1 cellular context compared by ENCODE assay signal in the genomic region with DNA sequence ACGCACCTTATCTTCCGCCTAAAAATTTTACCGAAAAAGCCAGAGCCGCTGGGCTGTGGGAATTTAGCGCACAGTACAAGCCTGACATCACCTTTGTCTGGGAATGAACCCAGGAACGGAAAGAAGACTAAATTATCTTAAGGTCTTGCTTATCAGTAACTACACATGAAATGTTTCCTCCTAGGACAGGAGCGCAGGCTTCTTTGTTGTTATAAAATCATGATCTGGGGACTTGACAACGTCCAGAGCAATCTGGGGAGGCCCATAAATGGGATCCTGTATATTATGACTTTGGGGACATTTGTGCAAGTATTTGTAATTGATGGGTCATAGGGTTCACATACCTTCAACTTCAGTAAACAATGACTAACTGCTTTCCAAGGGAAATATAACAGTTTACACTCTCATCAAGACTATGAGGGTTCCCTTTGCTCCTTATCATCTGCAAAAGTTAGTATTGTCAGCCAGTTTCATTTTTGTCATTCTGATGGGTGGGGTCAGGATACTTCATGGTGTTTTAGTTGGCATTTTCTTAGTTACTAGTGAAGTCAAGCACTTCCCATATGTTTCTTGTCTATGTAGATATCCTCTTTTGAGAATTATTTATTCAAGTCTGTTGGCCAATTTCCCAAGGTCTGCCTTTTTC.
TF ChIP-seq lines count a peak whose summit lies in the region.

No MANE protein-coding gene starts in this region.

TF ChIP-seq in GM23338, 12 proteins besides CTCF, POLR2A, EP300 and RAD21 (continued from another document):
- TF ChIP-seq, protein P1, sequence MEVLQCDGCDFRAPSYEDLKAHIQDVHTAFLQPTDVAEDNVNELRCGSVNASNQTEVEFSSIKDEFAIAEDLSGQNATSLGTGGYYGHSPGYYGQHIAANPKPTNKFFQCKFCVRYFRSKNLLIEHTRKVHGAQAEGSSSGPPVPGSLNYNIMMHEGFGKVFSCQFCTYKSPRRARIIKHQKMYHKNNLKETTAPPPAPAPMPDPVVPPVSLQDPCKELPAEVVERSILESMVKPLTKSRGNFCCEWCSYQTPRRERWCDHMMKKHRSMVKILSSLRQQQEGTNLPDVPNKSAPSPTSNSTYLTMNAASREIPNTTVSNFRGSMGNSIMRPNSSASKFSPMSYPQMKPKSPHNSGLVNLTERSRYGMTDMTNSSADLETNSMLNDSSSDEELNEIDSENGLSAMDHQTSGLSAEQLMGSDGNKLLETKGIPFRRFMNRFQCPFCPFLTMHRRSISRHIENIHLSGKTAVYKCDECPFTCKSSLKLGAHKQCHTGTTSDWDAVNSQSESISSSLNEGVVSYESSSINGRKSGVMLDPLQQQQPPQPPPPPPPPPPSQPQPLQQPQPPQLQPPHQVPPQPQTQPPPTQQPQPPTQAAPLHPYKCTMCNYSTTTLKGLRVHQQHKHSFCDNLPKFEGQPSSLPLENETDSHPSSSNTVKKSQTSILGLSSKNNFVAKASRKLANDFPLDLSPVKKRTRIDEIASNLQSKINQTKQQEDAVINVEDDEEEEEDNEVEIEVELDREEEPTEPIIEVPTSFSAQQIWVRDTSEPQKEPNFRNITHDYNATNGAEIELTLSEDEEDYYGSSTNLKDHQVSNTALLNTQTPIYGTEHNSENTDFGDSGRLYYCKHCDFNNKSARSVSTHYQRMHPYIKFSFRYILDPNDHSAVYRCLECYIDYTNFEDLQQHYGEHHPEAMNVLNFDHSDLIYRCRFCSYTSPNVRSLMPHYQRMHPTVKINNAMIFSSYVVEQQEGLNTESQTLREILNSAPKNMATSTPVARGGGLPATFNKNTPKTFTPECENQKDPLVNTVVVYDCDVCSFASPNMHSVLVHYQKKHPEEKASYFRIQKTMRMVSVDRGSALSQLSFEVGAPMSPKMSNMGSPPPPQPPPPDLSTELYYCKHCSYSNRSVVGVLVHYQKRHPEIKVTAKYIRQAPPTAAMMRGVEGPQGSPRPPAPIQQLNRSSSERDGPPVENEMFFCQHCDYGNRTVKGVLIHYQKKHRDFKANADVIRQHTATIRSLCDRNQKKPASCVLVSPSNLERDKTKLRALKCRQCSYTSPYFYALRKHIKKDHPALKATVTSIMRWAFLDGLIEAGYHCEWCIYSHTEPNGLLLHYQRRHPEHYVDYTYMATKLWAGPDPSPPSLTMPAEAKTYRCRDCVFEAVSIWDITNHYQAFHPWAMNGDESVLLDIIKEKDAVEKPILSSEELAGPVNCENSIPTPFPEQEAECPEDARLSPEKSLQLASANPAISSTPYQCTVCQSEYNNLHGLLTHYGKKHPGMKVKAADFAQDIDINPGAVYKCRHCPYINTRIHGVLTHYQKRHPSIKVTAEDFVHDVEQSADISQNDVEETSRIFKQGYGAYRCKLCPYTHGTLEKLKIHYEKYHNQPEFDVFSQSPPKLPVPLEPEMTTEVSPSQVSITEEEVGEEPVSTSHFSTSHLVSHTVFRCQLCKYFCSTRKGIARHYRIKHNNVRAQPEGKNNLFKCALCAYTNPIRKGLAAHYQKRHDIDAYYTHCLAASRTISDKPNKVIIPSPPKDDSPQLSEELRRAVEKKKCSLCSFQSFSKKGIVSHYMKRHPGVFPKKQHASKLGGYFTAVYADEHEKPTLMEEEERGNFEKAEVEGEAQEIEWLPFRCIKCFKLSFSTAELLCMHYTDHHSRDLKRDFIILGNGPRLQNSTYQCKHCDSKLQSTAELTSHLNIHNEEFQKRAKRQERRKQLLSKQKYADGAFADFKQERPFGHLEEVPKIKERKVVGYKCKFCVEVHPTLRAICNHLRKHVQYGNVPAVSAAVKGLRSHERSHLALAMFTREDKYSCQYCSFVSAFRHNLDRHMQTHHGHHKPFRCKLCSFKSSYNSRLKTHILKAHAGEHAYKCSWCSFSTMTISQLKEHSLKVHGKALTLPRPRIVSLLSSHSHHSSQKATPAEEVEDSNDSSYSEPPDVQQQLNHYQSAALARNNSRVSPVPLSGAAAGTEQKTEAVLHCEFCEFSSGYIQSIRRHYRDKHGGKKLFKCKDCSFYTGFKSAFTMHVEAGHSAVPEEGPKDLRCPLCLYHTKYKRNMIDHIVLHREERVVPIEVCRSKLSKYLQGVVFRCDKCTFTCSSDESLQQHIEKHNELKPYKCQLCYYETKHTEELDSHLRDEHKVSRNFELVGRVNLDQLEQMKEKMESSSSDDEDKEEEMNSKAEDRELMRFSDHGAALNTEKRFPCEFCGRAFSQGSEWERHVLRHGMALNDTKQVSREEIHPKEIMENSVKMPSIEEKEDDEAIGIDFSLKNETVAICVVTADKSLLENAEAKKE (CRISPR knock-in tag; IDR thresholded peaks at IDR 0.05) = no peak
- TF ChIP-seq, protein P2, sequence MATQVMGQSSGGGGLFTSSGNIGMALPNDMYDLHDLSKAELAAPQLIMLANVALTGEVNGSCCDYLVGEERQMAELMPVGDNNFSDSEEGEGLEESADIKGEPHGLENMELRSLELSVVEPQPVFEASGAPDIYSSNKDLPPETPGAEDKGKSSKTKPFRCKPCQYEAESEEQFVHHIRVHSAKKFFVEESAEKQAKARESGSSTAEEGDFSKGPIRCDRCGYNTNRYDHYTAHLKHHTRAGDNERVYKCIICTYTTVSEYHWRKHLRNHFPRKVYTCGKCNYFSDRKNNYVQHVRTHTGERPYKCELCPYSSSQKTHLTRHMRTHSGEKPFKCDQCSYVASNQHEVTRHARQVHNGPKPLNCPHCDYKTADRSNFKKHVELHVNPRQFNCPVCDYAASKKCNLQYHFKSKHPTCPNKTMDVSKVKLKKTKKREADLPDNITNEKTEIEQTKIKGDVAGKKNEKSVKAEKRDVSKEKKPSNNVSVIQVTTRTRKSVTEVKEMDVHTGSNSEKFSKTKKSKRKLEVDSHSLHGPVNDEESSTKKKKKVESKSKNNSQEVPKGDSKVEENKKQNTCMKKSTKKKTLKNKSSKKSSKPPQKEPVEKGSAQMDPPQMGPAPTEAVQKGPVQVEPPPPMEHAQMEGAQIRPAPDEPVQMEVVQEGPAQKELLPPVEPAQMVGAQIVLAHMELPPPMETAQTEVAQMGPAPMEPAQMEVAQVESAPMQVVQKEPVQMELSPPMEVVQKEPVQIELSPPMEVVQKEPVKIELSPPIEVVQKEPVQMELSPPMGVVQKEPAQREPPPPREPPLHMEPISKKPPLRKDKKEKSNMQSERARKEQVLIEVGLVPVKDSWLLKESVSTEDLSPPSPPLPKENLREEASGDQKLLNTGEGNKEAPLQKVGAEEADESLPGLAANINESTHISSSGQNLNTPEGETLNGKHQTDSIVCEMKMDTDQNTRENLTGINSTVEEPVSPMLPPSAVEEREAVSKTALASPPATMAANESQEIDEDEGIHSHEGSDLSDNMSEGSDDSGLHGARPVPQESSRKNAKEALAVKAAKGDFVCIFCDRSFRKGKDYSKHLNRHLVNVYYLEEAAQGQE (IDR thresholded peaks at IDR 0.05; ENCODE audit: unreplicated experiment) = no peak
- TF ChIP-seq EZH2 (IDR thresholded peaks at IDR 0.05; ENCODE audit: low read depth, unreplicated experiment) (no peak), EZH2phosphoT487 (IDR thresholded peaks at IDR 0.05; ENCODE audit: unreplicated experiment) (no peak)
